In the genomic region with DNA sequence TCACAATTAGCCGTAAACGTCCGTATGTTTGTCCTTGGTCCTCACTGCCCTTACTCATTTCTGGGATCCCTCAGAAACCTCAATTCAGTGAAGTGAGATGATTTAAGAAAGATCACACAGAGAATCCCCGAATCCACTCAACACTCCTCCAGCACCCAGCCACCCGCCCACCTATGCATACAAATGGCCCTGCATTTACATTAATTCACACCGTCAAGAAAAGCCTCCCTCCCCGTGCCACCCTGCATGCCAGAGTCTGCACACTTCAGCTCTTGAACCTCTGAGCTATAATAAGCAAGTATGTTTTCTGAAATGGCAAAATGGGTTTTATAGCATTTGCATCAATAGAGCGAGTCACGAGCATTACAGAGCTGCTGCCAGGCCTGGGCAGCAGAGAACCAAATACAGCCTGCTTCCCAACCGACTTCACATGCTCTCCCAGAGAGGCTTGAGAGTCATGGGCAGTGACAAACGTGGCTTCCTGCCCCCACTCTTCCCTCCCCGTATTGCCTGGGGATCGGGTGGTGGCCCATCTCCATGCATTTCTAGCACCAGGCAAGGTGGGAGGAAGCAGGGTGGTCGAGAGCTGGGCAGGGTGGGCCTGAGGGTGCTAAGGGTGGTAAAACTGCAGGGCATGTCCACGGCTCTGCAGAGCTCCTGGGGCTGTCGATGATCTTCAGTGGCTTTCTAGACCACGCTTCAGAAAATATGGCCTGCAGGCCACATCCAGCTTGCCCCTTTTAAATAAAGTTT, we compare ENCODE assay signal across 25 cellular contexts.
"Had no signal": no experiment of that assay in that cellular context is flagged by ENCODE, and none has a peak within 500 bp of the region (broad histone marks: within the 10 kb centered on the region; RNA-seq: fewer than 3 reads in every experiment).

No MANE protein-coding gene starts in this region.

- H3K9ac ChIP-seq: neural progenitor cell, parathyroid adenoma had no signal

- FAIRE-seq: kidney had no signal

- H2AFZ ChIP-seq: neural progenitor cell, parathyroid adenoma had no signal

- H3K36me3 ChIP-seq: left ventricle myocardium inferior, neural progenitor cell, stomach, suprapubic skin, thoracic aorta, tibial artery, uterus had no signal

- H3K4me2 ChIP-seq: neural progenitor cell had no signal

- H3K4me3 ChIP-seq: left ventricle myocardium inferior, lung, neural progenitor cell, skin epidermis, stomach, suprapubic skin, thoracic aorta, tibial artery, uterus had no signal

- H3K27ac ChIP-seq: left ventricle myocardium inferior, neural progenitor cell, parathyroid adenoma, skin epidermis, stomach, suprapubic skin, thoracic aorta, tibial artery, uterus had no signal

- H3K9me3 ChIP-seq: suprapubic skin, thoracic aorta, tibial artery, uterus had no signal

- H3K27me3 ChIP-seq: neural progenitor cell, stomach, suprapubic skin, tibial artery, uterus had no signal

- DNase-seq: immature natural killer cell; kidney; left ventricle myocardium inferior; mesendoderm; naive B cell; natural killer cell; nephron progenitor cell; retina; right cardiac atrium; stimulated activated CD4-positive, alpha-beta T cell treated with anti-CD3 and anti-CD28 coated beads, Interleukin-12 subunit alpha, Interleukin-12 subunit beta, amount 100 ng/mL, for 4 hours; stimulated activated CD4-positive, alpha-beta T cell treated with anti-CD3 and anti-CD28 coated beads, Interleukin-15, amount 100 ng/mL, for 24 hours; stimulated activated CD4-positive, alpha-beta T cell treated with anti-CD3 and anti-CD28 coated beads, Interleukin-2, amount 100 ng/mL, for 24 hours; stimulated activated CD4-positive, alpha-beta T cell treated with anti-CD3 and anti-CD28 coated beads, Interleukin-4, amount 100 ng/mL, for 1 hour; stimulated activated naive B cell treated with anti-CD40 and anti-IgM and Interleukin-4, amounts not matched to agents 10 μg/mL and 1 μg/mL and 100 μg/mL, for 72 hours; stimulated activated naive CD8-positive, alpha-beta T cell treated with anti-CD3 and anti-CD28 coated beads, Interleukin-15, Interleukin-2, amounts not matched to agents 100 U/mL and 50 U/mL, for 24 hours; stomach; tibial artery; uterus had no signal

- ATAC-seq: natural killer cell; right cardiac atrium; sciatic nerve; stimulated activated naive B cell treated with anti-CD40 and anti-IgM and Interleukin-4, amounts not matched to agents 10 μg/mL and 1 μg/mL and 100 μg/mL, for 72 hours; stimulated activated naive CD8-positive, alpha-beta T cell treated with anti-CD3 and anti-CD28 coated beads, Interleukin-15, Interleukin-2, amounts not matched to agents 100 U/mL and 50 U/mL, for 24 hours had no signal

- H3K4me1 ChIP-seq: left ventricle myocardium inferior, neural progenitor cell, parathyroid adenoma, stomach, suprapubic skin, tibial artery, uterus had no signal
